ENCODE assay signal across 27 cellular contexts in genomic region chr10:129859536-129859935, GRCh38.
"Had no signal": no experiment of that assay in that cellular context is flagged by ENCODE, and none has a peak within 500 bp of the region (broad histone marks: within the 10 kb centered on the region; RNA-seq: fewer than 3 reads in every experiment).

No MANE protein-coding gene starts in this region.

- H3K36me3 Mint-ChIP-seq: naive thymus-derived CD4-positive, alpha-beta T cell; natural killer cell; stimulated activated effector memory CD8-positive, alpha-beta T cell treated with anti-CD3 and anti-CD28 coated beads, Interleukin-12 subunit alpha, Interleukin-12 subunit beta, amount 100 ng/mL, for 72 hours; stimulated activated naive B cell treated with anti-CD40 and anti-IgM and Interleukin-4, amounts not matched to agents 10 μg/mL and 1 μg/mL and 100 μg/mL, for 72 hours had no signal

- H3K36me3 ChIP-seq: neutrophil, pancreas, right lobe of liver, sigmoid colon, stomach, thoracic aorta, thyroid gland, upper lobe of left lung, vagina had no signal

- H3K27me3 ChIP-seq: neutrophil, right lobe of liver, sigmoid colon, thyroid gland, tibial nerve, upper lobe of left lung, vagina had no signal

- H3K4me1 ChIP-seq: pancreas, right lobe of liver, sigmoid colon, vagina had no signal

- H3K27me3 Mint-ChIP-seq: stimulated activated naive B cell treated with anti-CD40 and anti-IgM and Interleukin-4, amounts not matched to agents 10 μg/mL and 1 μg/mL and 100 μg/mL, for 72 hours; stimulated activated naive CD8-positive, alpha-beta T cell treated with anti-CD3 and anti-CD28 coated beads, Interleukin-15, Interleukin-2, amounts not matched to agents 100 ng/mL and 50 ng/mL, for 24 hours had no signal

- H3K27ac ChIP-seq: neutrophil, pancreas, psoas muscle, right lobe of liver, sigmoid colon, stomach, thoracic aorta, thyroid gland, tibial nerve, upper lobe of left lung, vagina had no signal

- H3K9me3 ChIP-seq: neutrophil, pancreas, psoas muscle, right lobe of liver, thoracic aorta, thyroid gland, vagina had no signal

- H3K9me3 Mint-ChIP-seq: nephron; stimulated activated effector memory CD8-positive, alpha-beta T cell treated with anti-CD3 and anti-CD28 coated beads, Interleukin-12 subunit alpha, Interleukin-12 subunit beta, amount 100 ng/mL, for 72 hours; stimulated activated naive CD8-positive, alpha-beta T cell treated with anti-CD3 and anti-CD28 coated beads, Interleukin-15, Interleukin-2, amounts not matched to agents 100 ng/mL and 50 ng/mL, for 24 hours had no signal

- H3K27ac Mint-ChIP-seq: naive thymus-derived CD4-positive, alpha-beta T cell; natural killer cell; nephron; progenitor cell of endocrine pancreas; stimulated activated effector memory CD8-positive, alpha-beta T cell treated with anti-CD3 and anti-CD28 coated beads, Interleukin-12 subunit alpha, Interleukin-12 subunit beta, amount 100 ng/mL, for 72 hours; stimulated activated naive B cell treated with anti-CD40 and anti-IgM and Interleukin-4, amounts not matched to agents 10 μg/mL and 1 μg/mL and 100 μg/mL, for 72 hours; stimulated activated naive CD8-positive, alpha-beta T cell treated with anti-CD3 and anti-CD28 coated beads, Interleukin-15, Interleukin-2, amounts not matched to agents 100 ng/mL and 50 ng/mL, for 24 hours had no signal

- H3K4me3 ChIP-seq: pancreas, psoas muscle, right lobe of liver, sigmoid colon, stomach, thoracic aorta, thyroid gland, tibial nerve, upper lobe of left lung, vagina had no signal

- H3K4me1 Mint-ChIP-seq: naive thymus-derived CD4-positive, alpha-beta T cell; natural killer cell; nephron; stimulated activated effector memory CD8-positive, alpha-beta T cell treated with anti-CD3 and anti-CD28 coated beads, Interleukin-12 subunit alpha, Interleukin-12 subunit beta, amount 100 ng/mL, for 72 hours had no signal

- DNase-seq: naive thymus-derived CD4-positive, alpha-beta T cell; natural killer cell; nucleus accumbens; pancreas; psoas muscle; right cardiac atrium; right lobe of liver; small intestine; stimulated activated CD4-positive, alpha-beta T cell treated with anti-CD3 and anti-CD28 coated beads, Interleukin-15, amount 100 ng/mL, for 24 hours; stimulated activated CD4-positive, alpha-beta T cell treated with anti-CD3 and anti-CD28 coated beads, Interleukin-2, amount 100 ng/mL, for 24 hours; stimulated activated CD4-positive, alpha-beta T cell treated with anti-CD3 and anti-CD28 coated beads, Interleukin-2, amount 100 ng/mL, for 48 hours; stimulated activated CD4-positive, alpha-beta T cell treated with anti-CD3 and anti-CD28 coated beads, Interleukin-4, amount 100 ng/mL, for 24 hours; stimulated activated naive B cell treated with anti-CD40 and anti-IgM and Interleukin-4, amounts not matched to agents 10 μg/mL and 1 μg/mL and 100 μg/mL, for 72 hours; stimulated activated naive CD4-positive, alpha-beta T cell treated with Interleukin-2 at 50 U/mL for 16 hours; stomach; thyroid gland; trophoblast cell; upper lobe of left lung had no signal

- H3K4me3 Mint-ChIP-seq: naive thymus-derived CD4-positive, alpha-beta T cell; natural killer cell; nephron; stimulated activated effector memory CD8-positive, alpha-beta T cell treated with anti-CD3 and anti-CD28 coated beads, Interleukin-12 subunit alpha, Interleukin-12 subunit beta, amount 100 ng/mL, for 72 hours; stimulated activated naive B cell treated with anti-CD40 and anti-IgM and Interleukin-4, amounts not matched to agents 10 μg/mL and 1 μg/mL and 100 μg/mL, for 72 hours; stimulated activated naive CD8-positive, alpha-beta T cell treated with anti-CD3 and anti-CD28 coated beads, Interleukin-15, Interleukin-2, amounts not matched to agents 100 ng/mL and 50 ng/mL, for 24 hours had no signal
